14 cellular contexts compared by ENCODE assay signal in genomic region chr18:46672062-46672970, GRCh38. TPM values are rescaled to one million over a fixed set of nuclear protein-coding genes. Genes with fewer than 3 reads are reported as not detected.
DNase-seq lines count a peak whose midpoint lies in the region; ATAC-seq and TF ChIP-seq lines count a peak whose summit lies in the region.
"Had no signal": no experiment of that assay in that cellular context is flagged by ENCODE, and none has a peak within 500 bp of the region (broad histone marks: within the 10 kb centered on the region; RNA-seq: fewer than 3 reads in every experiment).

No MANE protein-coding gene starts in this region.

- H3K27me3 Mint-ChIP-seq in activated CD4-positive, alpha-beta T cell treated with anti-CD3 and anti-CD28 coated beads, Interleukin-2, amount 10 ng/mL, durations not matched to agents 7 days and 5 days: peaks cover 11% of the 10 kb centered on the region
- peaks cover 18% of the 10 kb centered on the region for H3K27me3 Mint-ChIP-seq in activated naive CD8-positive, alpha-beta T cell treated with anti-CD3 and anti-CD28 coated beads, Interleukin-2, amount 10 ng/mL, durations not matched to agents 7 days and 5 days
- H3K27me3 Mint-ChIP-seq in naive thymus-derived CD8-positive, alpha-beta T cell: peaks cover 0 to 8% (median 5%) of the 10 kb centered on the region in 5 donors

- CTCF ChIA-PET in activated CD4-positive, alpha-beta T cell treated with anti-CD3 and anti-CD28 coated beads, Interleukin-2, amount 10 ng/mL, durations not matched to agents 7 days and 5 days (lab: Charles Lee): interaction anchor here (1.8 kb wide), 1 partner anchor 15 kb away, joined by 9 read pairs; the partner anchor contains the start of gene LOXHD1

- no peak for TF ChIP-seq POLR2A in GM18505 (IDR thresholded peaks at IDR 0.05; ENCODE audit: borderline replicate concordance, extremely low read depth, insufficient read depth, insufficient read length)

- DNase-seq in activated CD4-positive, alpha-beta T cell treated with anti-CD3 and anti-CD28 coated beads, Interleukin-2, amount 10 ng/mL, durations not matched to agents 7 days and 5 days: peak; percentile 22
- DNase-seq in activated CD4-positive, alpha-beta T cell treated with anti-CD3 and anti-CD28 coated beads for 4 hours: no peak
- DNase-seq in HT1080 (ENCODE audit: low read depth): peak; percentile 31
- no peak for DNase-seq in activated naive CD8-positive, alpha-beta T cell treated with anti-CD3 and anti-CD28 coated beads, Interleukin-2, amount 10 ng/mL, durations not matched to agents 7 days and 5 days
- peak in 5 of 10 donors; percentile 9 to 76 (median 21) for DNase-seq in naive thymus-derived CD8-positive, alpha-beta T cell
- DNase-seq: colonic mucosa; NCI-H2081; SK-N-SH; stimulated activated CD4-positive, alpha-beta T cell treated with anti-CD3 and anti-CD28 coated beads, Interleukin-2, amount 100 ng/mL, for 24 hours had no signal

- ATAC-seq in activated naive CD8-positive, alpha-beta T cell treated with anti-CD3 and anti-CD28 coated beads, Interleukin-2, amount 10 ng/mL, durations not matched to agents 7 days and 5 days (ENCODE audit: low read depth): peak; percentile 76
- ATAC-seq in naive thymus-derived CD8-positive, alpha-beta T cell: peak; percentile 89
- ATAC-seq in GM18909 (IDR thresholded peaks at IDR 0.05; ENCODE audit: poor library complexity, unreplicated experiment) (no peak), GM18511 (IDR thresholded peaks at IDR 0.05; ENCODE audit: unreplicated experiment) (no peak), GM18505 (IDR thresholded peaks at IDR 0.05; ENCODE audit: unreplicated experiment) (no peak)

- no peak overlapping the region for H3K27ac Mint-ChIP-seq in activated CD4-positive, alpha-beta T cell treated with anti-CD3 and anti-CD28 coated beads, Interleukin-2, amount 10 ng/mL, durations not matched to agents 7 days and 5 days
- no peak overlapping the region for H3K27ac Mint-ChIP-seq in activated naive CD8-positive, alpha-beta T cell treated with anti-CD3 and anti-CD28 coated beads, Interleukin-2, amount 10 ng/mL, durations not matched to agents 7 days and 5 days
- peak overlapping the region in 9 of 10 donors; percentile 43 to 88 (median 81) for H3K27ac Mint-ChIP-seq in naive thymus-derived CD8-positive, alpha-beta T cell
- H3K27ac Mint-ChIP-seq: activated T-helper 2 cell treated with anti-CD3 and anti-CD28 coated beads, Interferon-gamma antibody, Interleukin-2, Interleukin-4, amounts not matched to agents 10 μg/mL and 5 μg/mL and 100 μg/mL, durations not matched to agents 14 hours and 24 hours and 36 hours; memory B cell had no signal

- POLR2A ChIA-PET in activated CD4-positive, alpha-beta T cell treated with anti-CD3 and anti-CD28 coated beads, Interleukin-2, amount 10 ng/mL, durations not matched to agents 7 days and 5 days (lab: Charles Lee): no interaction called here
- POLR2A ChIA-PET in activated naive CD8-positive, alpha-beta T cell treated with anti-CD3 and anti-CD28 coated beads, Interleukin-2, amount 10 ng/mL, durations not matched to agents 7 days and 5 days (lab: Charles Lee): interaction anchor here (0.6 to 0.7 kb wide), 2 partner anchors 17 to 41 kb away, joined by 3 to 4 read pairs; no protein-coding TSS in a partner anchor
- POLR2A ChIA-PET in naive thymus-derived CD8-positive, alpha-beta T cell (lab: Charles Lee): interaction anchor here (0.7 kb wide), 2 partner anchors 17 to 771 kb away, joined by 3 read pairs; no protein-coding TSS in a partner anchor

- H3K9me3 Mint-ChIP-seq in activated CD4-positive, alpha-beta T cell treated with anti-CD3 and anti-CD28 coated beads, Interleukin-2, amount 10 ng/mL, durations not matched to agents 7 days and 5 days: no peaks in the 10 kb centered on the region
- no peaks in the 10 kb centered on the region for H3K9me3 Mint-ChIP-seq in activated naive CD8-positive, alpha-beta T cell treated with anti-CD3 and anti-CD28 coated beads, Interleukin-2, amount 10 ng/mL, durations not matched to agents 7 days and 5 days
- H3K9me3 Mint-ChIP-seq in naive thymus-derived CD8-positive, alpha-beta T cell: peaks cover 0 to 3% (median 0%) of the 10 kb centered on the region in 9 donors
- H3K9me3 Mint-ChIP-seq: activated T-helper 2 cell treated with anti-CD3 and anti-CD28 coated beads, Interferon-gamma antibody, Interleukin-2, Interleukin-4, amounts not matched to agents 10 μg/mL and 5 μg/mL and 100 μg/mL, durations not matched to agents 14 hours and 24 hours and 36 hours; memory B cell had no signal

- H3K4me1 Mint-ChIP-seq in activated CD4-positive, alpha-beta T cell treated with anti-CD3 and anti-CD28 coated beads, Interleukin-2, amount 10 ng/mL, durations not matched to agents 7 days and 5 days: peaks cover 15% of the 10 kb centered on the region
- H3K4me1 Mint-ChIP-seq in activated naive CD8-positive, alpha-beta T cell treated with anti-CD3 and anti-CD28 coated beads, Interleukin-2, amount 10 ng/mL, durations not matched to agents 7 days and 5 days: peaks cover 6% of the 10 kb centered on the region
- H3K4me1 Mint-ChIP-seq in naive thymus-derived CD8-positive, alpha-beta T cell: peaks cover 11 to 19% (median 16%) of the 10 kb centered on the region in 4 donors
- H3K4me1 Mint-ChIP-seq: memory B cell had no signal

- no peak overlapping the region for H3K4me3 Mint-ChIP-seq in activated CD4-positive, alpha-beta T cell treated with anti-CD3 and anti-CD28 coated beads, Interleukin-2, amount 10 ng/mL, durations not matched to agents 7 days and 5 days
- H3K4me3 Mint-ChIP-seq in activated naive CD8-positive, alpha-beta T cell treated with anti-CD3 and anti-CD28 coated beads, Interleukin-2, amount 10 ng/mL, durations not matched to agents 7 days and 5 days: no peak overlapping the region
- H3K4me3 Mint-ChIP-seq in naive thymus-derived CD8-positive, alpha-beta T cell: peak overlapping the region in 4 of 10 donors; percentile 22 to 25 (median 22)
- H3K4me3 Mint-ChIP-seq: memory B cell had no signal

- no peaks in the 10 kb centered on the region for H3K36me3 Mint-ChIP-seq in activated CD4-positive, alpha-beta T cell treated with anti-CD3 and anti-CD28 coated beads, Interleukin-2, amount 10 ng/mL, durations not matched to agents 7 days and 5 days (ENCODE audit: low read depth)
- no peaks in the 10 kb centered on the region for H3K36me3 Mint-ChIP-seq in activated naive CD8-positive, alpha-beta T cell treated with anti-CD3 and anti-CD28 coated beads, Interleukin-2, amount 10 ng/mL, durations not matched to agents 7 days and 5 days
- peaks cover 0 to 3% (median 0%) of the 10 kb centered on the region in 3 donors for H3K36me3 Mint-ChIP-seq in naive thymus-derived CD8-positive, alpha-beta T cell
- H3K36me3 Mint-ChIP-seq: memory B cell had no signal

RNA-seq across cellular contexts. Expression of gene LOXHD1, which starts 15.3 kb away (rescaled TPM):
- total RNA-seq in activated CD4-positive, alpha-beta T cell treated with anti-CD3 and anti-CD28 coated beads, Interleukin-2, amount 10 ng/mL, durations not matched to agents 7 days and 5 days: under 1 TPM; 0.25 to 0.35 TPM
- not detected in 2 replicates for total RNA-seq in HT1080 (2014; rRNA removed; shearing (Covaris generic))
- polyA plus RNA-seq in HT1080 (2015; cell fraction: cytosol; rRNA removed): not detected in 2 replicates
- not detected in 2 replicates for polyA plus RNA-seq in HT1080 (2015; cell fraction: nucleus; rRNA removed)
- total RNA-seq in activated naive CD8-positive, alpha-beta T cell treated with anti-CD3 and anti-CD28 coated beads, Interleukin-2, amount 10 ng/mL, durations not matched to agents 7 days and 5 days: under 1 TPM; 0.26 to 0.39 TPM
- under 1 TPM; 0.08 to 0.39 TPM for total RNA-seq in naive thymus-derived CD8-positive, alpha-beta T cell
- not detected for polyA plus RNA-seq in naive thymus-derived CD8-positive, alpha-beta T cell
- total RNA-seq: activated T-helper 2 cell treated with anti-CD3 and anti-CD28 coated beads, Interferon-gamma antibody, Interleukin-2, Interleukin-4, amounts not matched to agents 10 μg/mL and 5 μg/mL and 100 μg/mL, durations not matched to agents 14 hours and 24 hours and 36 hours; colonic mucosa had no signal
- polyA plus RNA-seq: SK-N-SH had no signal

Comparison
In these comparisons a context has a peak if more than half of its experiments do, and no peak if none do; other contexts are left out.
1. DNase-seq: peak in activated CD4-positive, alpha-beta T cell treated with anti-CD3 and anti-CD28 coated beads, Interleukin-2, amount 10 ng/mL, durations not matched to agents 7 days and 5 days (single experiment) and HT1080 (single experiment); none in activated CD4-positive, alpha-beta T cell treated with anti-CD3 and anti-CD28 coated beads for 4 hours (0 of 2) and activated naive CD8-positive, alpha-beta T cell treated with anti-CD3 and anti-CD28 coated beads, Interleukin-2, amount 10 ng/mL, durations not matched to agents 7 days and 5 days (single experiment).
2. H3K27ac Mint-ChIP-seq: peak in naive thymus-derived CD8-positive, alpha-beta T cell (9 of 10); none in activated CD4-positive, alpha-beta T cell treated with anti-CD3 and anti-CD28 coated beads, Interleukin-2, amount 10 ng/mL, durations not matched to agents 7 days and 5 days (single experiment) and activated naive CD8-positive, alpha-beta T cell treated with anti-CD3 and anti-CD28 coated beads, Interleukin-2, amount 10 ng/mL, durations not matched to agents 7 days and 5 days (single experiment).
3. ATAC-seq: peak in activated naive CD8-positive, alpha-beta T cell treated with anti-CD3 and anti-CD28 coated beads, Interleukin-2, amount 10 ng/mL, durations not matched to agents 7 days and 5 days (single experiment) and naive thymus-derived CD8-positive, alpha-beta T cell (2 of 2); none in GM18909 (single experiment), GM18511 (single experiment) and GM18505 (single experiment).